Comparison of ENCODE assay signal across 8 cellular contexts in the genomic region with DNA sequence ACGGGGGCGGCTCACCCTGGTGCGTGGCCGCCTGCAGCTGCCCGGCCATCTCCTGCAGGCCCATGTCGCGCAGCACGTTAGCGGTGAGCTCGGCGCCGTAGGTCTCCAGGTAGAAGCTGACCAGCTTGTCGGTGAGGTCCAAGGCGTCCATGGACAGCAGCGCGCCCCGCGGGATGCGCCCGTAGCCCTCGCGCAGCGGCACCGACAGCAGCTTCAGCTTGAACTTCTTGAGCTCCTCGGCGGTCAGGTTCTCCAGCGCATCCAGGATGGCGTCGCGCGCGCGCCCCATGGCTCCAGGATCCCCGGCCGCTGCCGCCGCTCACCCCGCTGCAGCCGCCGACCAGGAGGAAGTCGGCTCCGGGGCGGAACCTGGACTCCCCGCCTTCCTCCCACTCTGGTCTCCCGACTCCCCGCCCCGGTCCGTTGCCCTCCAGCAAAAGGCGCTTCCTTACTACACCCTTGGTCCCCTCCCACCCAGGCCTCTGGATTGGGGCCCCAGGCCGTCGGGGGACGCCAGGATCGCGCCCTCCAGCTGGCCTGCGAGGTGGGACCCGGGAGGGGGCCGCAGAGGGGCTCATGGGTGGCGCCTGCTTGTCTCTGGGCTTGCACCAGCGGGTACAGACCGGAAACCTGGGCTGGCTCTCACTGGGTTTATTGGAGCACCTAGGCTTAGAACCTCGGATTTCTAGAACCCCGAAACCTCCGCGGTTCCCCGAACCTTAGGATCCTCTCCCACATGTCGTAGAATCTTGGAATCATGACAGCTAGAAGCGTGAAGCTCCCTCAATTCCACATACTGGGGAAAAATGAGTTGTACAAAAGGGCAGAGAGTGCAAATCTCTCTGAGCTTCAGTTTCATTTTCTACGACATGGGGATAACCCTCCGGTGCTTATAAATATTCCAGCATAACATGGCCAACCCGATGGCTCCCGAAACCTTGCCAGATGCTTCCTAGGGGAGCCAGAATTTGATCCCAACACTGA. TPM values are rescaled to one million over a fixed set of nuclear protein-coding genes. Genes with fewer than 3 reads are reported as not detected.
DNase-seq lines count a peak whose midpoint lies in the region; ATAC-seq and TF ChIP-seq lines count a peak whose summit lies in the region.

A gene (minus strand): TSS at position 359 of the 984 bp plus-strand sequence. CDS start 70 bp downstream, at position 289.

- peaks cover 46% of the 10 kb centered on the region for H3K4me1 Mint-ChIP-seq in CD8-positive, alpha-beta T cell (ENCODE audit: low read depth)
- H3K4me1 Mint-ChIP-seq in activated naive CD4-positive, alpha-beta T cell treated with anti-CD3 and anti-CD28 coated beads, Interleukin-2, amount 10 ng/mL, durations not matched to agents 7 days and 5 days: peaks cover 66% of the 10 kb centered on the region

- ATAC-seq in CD8-positive, alpha-beta T cell: peak; percentile 24
- peak; percentile 41 for ATAC-seq in GM19463 (IDR thresholded peaks at IDR 0.05; ENCODE audit: unreplicated experiment)
- peak; percentile 64 to 83 for ATAC-seq in left cardiac atrium
- ATAC-seq in psoas muscle: peak; percentile 42 to 54 (median 47)
- ATAC-seq in HG02763 (IDR thresholded peaks at IDR 0.05; ENCODE audit: unreplicated experiment): no peak

- DNase-seq in CD8-positive, alpha-beta T cell: peak in 3 of 7 experiments; percentile 21 to 43 (median 25)
- DNase-seq in activated naive CD4-positive, alpha-beta T cell treated with anti-CD3 and anti-CD28 coated beads, Interleukin-2, amount 10 ng/mL, durations not matched to agents 7 days and 5 days: peak; percentile 68
- DNase-seq in left cardiac atrium: peak; percentile 78
- DNase-seq in psoas muscle: peak; percentile 67 to 74
- no peak for DNase-seq in NCI-H2081 (lab: John Stamatoyannopoulos, UW)

- H3K4me3 Mint-ChIP-seq in CD8-positive, alpha-beta T cell: peak within 1 kb of the TSS; percentile 91
- H3K4me3 Mint-ChIP-seq in activated naive CD4-positive, alpha-beta T cell treated with anti-CD3 and anti-CD28 coated beads, Interleukin-2, amount 10 ng/mL, durations not matched to agents 7 days and 5 days: peak within 1 kb of the TSS; percentile 88

- no peak for TF ChIP-seq CTCF in CD8-positive, alpha-beta T cell (IDR thresholded peaks at IDR 0.05)
- no peak for TF ChIP-seq CTCF in Loucy (conservative IDR thresholded peaks at IDR 0.05; ENCODE audit: low read length)
- TF ChIP-seq CTCF in psoas muscle (IDR thresholded peaks at IDR 0.05): no peak

- WGBS in psoas muscle, 3 donors: 5 to 14% (median 6%) methylated on average over 48 to 71 of the region's 71 CpGs

- CTCF ChIA-PET in CD8-positive, alpha-beta T cell (lab: Charles Lee): interaction anchor here (0.8 to 3.0 kb wide), 9 partner anchors 13 to 240 kb away, joined by 3 to 20 read pairs (median 4); a partner anchor contains a TSS
- CTCF ChIA-PET in activated naive CD4-positive, alpha-beta T cell treated with anti-CD3 and anti-CD28 coated beads, Interleukin-2, amount 10 ng/mL, durations not matched to agents 7 days and 5 days (lab: Charles Lee): interaction anchor here (0.5 to 4.5 kb wide), 5 partner anchors 25 to 258 kb away, joined by 3 to 22 read pairs (median 3); no protein-coding TSS in a partner anchor

- intact Hi-C loops in CD8-positive, alpha-beta T cell (cut with DNase I, micrococcal nuclease): loop anchor here (5.0 kb wide), 2 partner anchors 180 to 240 kb away; a partner anchor contains a TSS
- intact Hi-C loops in left cardiac atrium (cut with DNase I): no loop called here
- intact Hi-C loops in psoas muscle (cut with DNase I): no loop called here

- no peaks in the 10 kb centered on the region for H3K9me2 ChIP-seq in Loucy (replicated peaks; ENCODE audit: low read depth, low read length)

- peaks cover 46% of the 10 kb centered on the region for H3K4me1 ChIP-seq in CD8-positive, alpha-beta T cell (ENCODE audit: insufficient read depth, low read length)
- H3K4me1 ChIP-seq in Loucy (ENCODE audit: insufficient read depth, low read length, poor library complexity, severe bottlenecking) (no peaks in the 10 kb centered on the region), psoas muscle (peaks cover 11% of the 10 kb centered on the region)

- POLR2A ChIA-PET in CD8-positive, alpha-beta T cell (lab: Charles Lee): interaction anchor here (0.6 to 10.6 kb wide), 12 partner anchors 8 to 129 kb away, joined by 3 to 104 read pairs (median 5); a partner anchor contains a TSS

- no peaks in the 10 kb centered on the region for H3K36me3 ChIP-seq in CD8-positive, alpha-beta T cell (ENCODE audit: insufficient read depth, low read length)
- H3K36me3 ChIP-seq in Loucy (ENCODE audit: insufficient read depth, low read length) (peaks cover 14% of the 10 kb centered on the region; the same call in 1 of the 2 replicates), psoas muscle (ENCODE audit: insufficient read depth in 1 of 2, low read depth in 1 of 2) (peaks cover 0 to 25% of the 10 kb centered on the region in 2 donors)

- no peaks in the 10 kb centered on the region for H3K9me3 Mint-ChIP-seq in CD8-positive, alpha-beta T cell
- H3K9me3 Mint-ChIP-seq in activated naive CD4-positive, alpha-beta T cell treated with anti-CD3 and anti-CD28 coated beads, Interleukin-2, amount 10 ng/mL, durations not matched to agents 7 days and 5 days: no peaks in the 10 kb centered on the region

- peak within 1 kb of the TSS; percentile 53 for H3K27ac ChIP-seq in CD8-positive, alpha-beta T cell (ENCODE audit: low read depth, low read length)
- peak within 1 kb of the TSS; percentile 27 for H3K27ac ChIP-seq in psoas muscle

- H4K20me1 ChIP-seq in Loucy (ENCODE audit: insufficient read depth, low read length, poor library complexity, severe bottlenecking): peaks cover 17% of the 10 kb centered on the region

- peaks cover 19% of the 10 kb centered on the region for H3K36me3 Mint-ChIP-seq in CD8-positive, alpha-beta T cell
- H3K36me3 Mint-ChIP-seq in activated naive CD4-positive, alpha-beta T cell treated with anti-CD3 and anti-CD28 coated beads, Interleukin-2, amount 10 ng/mL, durations not matched to agents 7 days and 5 days: peaks cover 24% of the 10 kb centered on the region

- H3K27ac Mint-ChIP-seq in CD8-positive, alpha-beta T cell: peak within 1 kb of the TSS; percentile 88
- peak within 1 kb of the TSS; percentile 80 for H3K27ac Mint-ChIP-seq in activated naive CD4-positive, alpha-beta T cell treated with anti-CD3 and anti-CD28 coated beads, Interleukin-2, amount 10 ng/mL, durations not matched to agents 7 days and 5 days

- H3K79me2 ChIP-seq in Loucy (ENCODE audit: insufficient read depth, low read length): no peaks in the 10 kb centered on the region

- H3K9ac ChIP-seq in Loucy (ENCODE audit: low read depth, low read length, poor library complexity, severe bottlenecking): no peak within 1 kb of the TSS

- no peaks in the 10 kb centered on the region for H3K9me3 ChIP-seq in CD8-positive, alpha-beta T cell (ENCODE audit: low read length)
- H3K9me3 ChIP-seq in Loucy (ENCODE audit: insufficient read depth, low read depth, low read length): no peaks in the 10 kb centered on the region
- no peaks in the 10 kb centered on the region for H3K9me3 ChIP-seq in psoas muscle

- no peaks in the 10 kb centered on the region for H3K27me3 Mint-ChIP-seq in CD8-positive, alpha-beta T cell (ENCODE audit: low read depth)
- peaks cover 35% of the 10 kb centered on the region for H3K27me3 Mint-ChIP-seq in activated naive CD4-positive, alpha-beta T cell treated with anti-CD3 and anti-CD28 coated beads, Interleukin-2, amount 10 ng/mL, durations not matched to agents 7 days and 5 days

- H2AFZ ChIP-seq in Loucy (ENCODE audit: low read length): no peak within 1 kb of the TSS

- no peaks in the 10 kb centered on the region; the same call in 1 of the 2 replicates for H3F3A ChIP-seq in Loucy (ENCODE audit: low read depth)

- H3K4me3 ChIP-seq in CD8-positive, alpha-beta T cell (ENCODE audit: low read depth, low read length): peak within 1 kb of the TSS; percentile 96
- peak within 1 kb of the TSS; percentile 51 for H3K4me3 ChIP-seq in Loucy (ENCODE audit: low read length, poor library complexity, severe bottlenecking)
- peak within 1 kb of the TSS; percentile 67 for H3K4me3 ChIP-seq in psoas muscle

- H3K27me3 ChIP-seq in CD8-positive, alpha-beta T cell (ENCODE audit: insufficient read depth, low read length): no peaks in the 10 kb centered on the region
- H3K27me3 ChIP-seq in Loucy (ENCODE audit: insufficient read depth, low read length, poor library complexity, severe bottlenecking) (no peaks in the 10 kb centered on the region), psoas muscle (ENCODE audit: insufficient read depth in 3 of 3, low read length in 2 of 3) (no peaks in the 10 kb centered on the region)

- H3K4me2 ChIP-seq in Loucy (ENCODE audit: low read depth, low read length, poor library complexity, severe bottlenecking): peak within 1 kb of the TSS; percentile 10

RNA-seq across cellular contexts. Expression of the gene that starts here (rescaled TPM):
- total RNA-seq in CD8-positive, alpha-beta T cell: 1 to 10 TPM; 6.4 to 6.6 TPM
- total RNA-seq in left cardiac atrium: 10 to 100 TPM; 10.8 to 19.1 TPM
- 1 to 10 TPM; 2.6 to 3.2 (median 3.0) TPM for total RNA-seq in psoas muscle
- 1 to 10 TPM; 2.1 to 4.9 (median 3.4) TPM for polyA plus RNA-seq in psoas muscle

Comparison
In these comparisons a context has a peak if more than half of its experiments do, and no peak if none do; other contexts are left out.
1. DNase-seq: peak in activated naive CD4-positive, alpha-beta T cell treated with anti-CD3 and anti-CD28 coated beads, Interleukin-2, amount 10 ng/mL, durations not matched to agents 7 days and 5 days (single experiment), left cardiac atrium (single experiment) and psoas muscle (2 of 2); none in NCI-H2081 (0 of 2).
2. intact Hi-C loops: an anchor here in CD8-positive, alpha-beta T cell (5.0 kb wide); none called in left cardiac atrium and psoas muscle.
3. Peak in every context shown above with its lines, with median percentiles within 50 percentile points of each other: H3K4me3 ChIP-seq.